In genomic region chr14:61471297-61471980, GRCh38 we compare ENCODE assay signal across 8 cellular contexts.
DNase-seq lines count a peak whose midpoint lies in the region; TF ChIP-seq lines count a peak whose summit lies in the region.

No MANE protein-coding gene starts in this region.

- CTCF ChIA-PET in AG04450 (lab: Charles Lee): interaction anchor here (0.8 to 2.2 kb wide), 5 partner anchors 9 to 366 kb away, joined by 3 to 9 read pairs (median 3); no protein-coding TSS in a partner anchor

- H3K27me3 ChIP-seq in AG04450 (ENCODE audit: control insufficient read depth, insufficient read depth, low read length): no peaks in the 10 kb centered on the region
- H3K27me3 ChIP-seq in muscle layer of duodenum (ENCODE audit: low read depth, low read length): no peaks in the 10 kb centered on the region

- TF ChIP-seq CTCF in AG04450 (IDR thresholded peaks at IDR 0.05; ENCODE audit: low read depth, low read length) (no peak), choroid plexus epithelial cell (conservative IDR thresholded peaks at IDR 0.05; ENCODE audit: low read depth, low read length) (no peak)

- no peaks in the 10 kb centered on the region for H3K36me3 ChIP-seq in muscle layer of duodenum (ENCODE audit: control insufficient read depth in 1 of 2, insufficient read depth in 2 of 2, low read length in 2 of 2)

- H3K4me3 ChIP-seq in AG04450 (ENCODE audit: low read depth, low read length): peak overlapping the region; percentile 63
- peak overlapping the region; percentile 56 for H3K4me3 ChIP-seq in choroid plexus epithelial cell (ENCODE audit: low read depth, low read length)
- H3K4me3 ChIP-seq in muscle layer of duodenum (ENCODE audit: low read depth in 1 of 2, low read length in 2 of 2): peak overlapping the region; percentile 55

- peak overlapping the region; percentile 96 for H3K27ac ChIP-seq in AG04450 (ENCODE audit: low read depth, low read length)
- peak overlapping the region; percentile 25 for H3K27ac ChIP-seq in muscle layer of duodenum (ENCODE audit: low read length)

- H3K9me3 ChIP-seq in AG04450 (ENCODE audit: control insufficient read depth, insufficient read depth, low read length) (peaks cover 2% of the 10 kb centered on the region; the same call in 1 of the 2 replicates), muscle layer of duodenum (ENCODE audit: control insufficient read depth in 1 of 2, low read length in 2 of 2) (no peaks in the 10 kb centered on the region)

- peaks cover 13 to 21% of the 10 kb centered on the region in 2 donors for H3K4me1 ChIP-seq in muscle layer of duodenum (ENCODE audit: control insufficient read depth in 1 of 2, insufficient read depth in 2 of 2, low read length in 2 of 2)

- no peak for DNase-seq in AG04450 (ENCODE audit: low read depth, low spot score)
- peak; percentile 47 for DNase-seq in M059J (ENCODE audit: low read depth)
- DNase-seq in choroid plexus epithelial cell (ENCODE audit: low read depth): peak; percentile 67
- no peak for DNase-seq in mesenteric fat pad (ENCODE audit: low spot score)
- no peak for DNase-seq in T-helper 9 cell
- DNase-seq in putamen (ENCODE audit: low spot score): no peak
- DNase-seq in NCI-H510A (lab: John Stamatoyannopoulos, UW): no peak

- POLR2A ChIA-PET in AG04450 (lab: Yijun Ruan, JAX): interaction anchor here (1.2 to 1.6 kb wide), 2 partner anchors 49 to 91 kb away, joined by 4 read pairs; no protein-coding TSS in a partner anchor

Comparison
In these comparisons a context has a peak if more than half of its experiments do, and no peak if none do; other contexts are left out.
1. DNase-seq: peak in M059J (single experiment) and choroid plexus epithelial cell (single experiment); none in AG04450 (single experiment), mesenteric fat pad (single experiment), T-helper 9 cell (single experiment), putamen (single experiment) and NCI-H510A (single experiment).
2. Peak in every context shown above with its lines, with median percentiles within 50 percentile points of each other: H3K4me3 ChIP-seq.